In genomic region chr13:29953542-29953941, GRCh38 we compare ENCODE assay signal across 2 cellular contexts.
TF ChIP-seq lines count a peak whose summit lies in the region.

No MANE protein-coding gene starts in this region.

TF ChIP-seq in IMR-90, 13 proteins besides CTCF, POLR2A, EP300 and RAD21:
- TF ChIP-seq CEBPB (IDR thresholded peaks at IDR 0.05; ENCODE audit: low read depth, low read length) (peak; percentile 95), SMC3 (IDR thresholded peaks at IDR 0.05; ENCODE audit: low read depth, low read length) (no peak)

TF ChIP-seq in SK-N-SH, 30 proteins besides CTCF, POLR2A, EP300 and RAD21 (continued from another document):
- TF ChIP-seq GATA2 (CRISPR knock-in tag; IDR thresholded peaks at IDR 0.05): no peak
- no peak for TF ChIP-seq FOSL2 (IDR thresholded peaks at IDR 0.05; ENCODE audit: borderline replicate concordance, low read depth)
- TF ChIP-seq GABPA (IDR thresholded peaks at IDR 0.05; ENCODE audit: low read depth): no peak
- no peak for TF ChIP-seq FOXM1 (IDR thresholded peaks at IDR 0.05; ENCODE audit: low read depth)
- TF ChIP-seq TEAD4 (IDR thresholded peaks at IDR 0.05; ENCODE audit: borderline replicate concordance, insufficient read depth): no peak
- TF ChIP-seq FOXJ3 (CRISPR knock-in tag; IDR thresholded peaks at IDR 0.05): no peak
- no peak for TF ChIP-seq ZBTB33 (IDR thresholded peaks at IDR 0.05; ENCODE audit: borderline replicate concordance, low read depth)
- no peak for TF ChIP-seq IRF3 (IDR thresholded peaks at IDR 0.05; ENCODE audit: low read depth, low read length)
- no peak for TF ChIP-seq RCOR1 (IDR thresholded peaks at IDR 0.05; ENCODE audit: low read length)
- no peak for TF ChIP-seq CHD2 (IDR thresholded peaks at IDR 0.05; ENCODE audit: low read length, partially characterized antibody)
- no peak for TF ChIP-seq YY1 (IDR thresholded peaks at IDR 0.05; ENCODE audit: low read depth)
- TF ChIP-seq ELF1 (IDR thresholded peaks at IDR 0.05): no peak
- no peak for TF ChIP-seq MXI1 (IDR thresholded peaks at IDR 0.05; ENCODE audit: low read depth, low read length)
- TF ChIP-seq RFX5 (IDR thresholded peaks at IDR 0.05; ENCODE audit: low read length): no peak
- no peak for TF ChIP-seq TCF12 (IDR thresholded peaks at IDR 0.05)
- no peak for TF ChIP-seq USF2 (IDR thresholded peaks at IDR 0.05; ENCODE audit: borderline replicate concordance, low read depth, low read length)
